15 cellular contexts compared by ENCODE assay signal in genomic region chr5:96517294-96517693, GRCh38.
DNase-seq lines count a peak whose midpoint lies in the region; TF ChIP-seq lines count a peak whose summit lies in the region.
"Had no signal": no experiment of that assay in that cellular context is flagged by ENCODE, and none has a peak within 500 bp of the region (broad histone marks: within the 10 kb centered on the region; RNA-seq: fewer than 3 reads in every experiment).

No MANE protein-coding gene starts in this region.

- H3K27me3 Mint-ChIP-seq in activated CD4-positive, alpha-beta T cell treated with anti-CD3 and anti-CD28 coated beads, Interleukin-2, amount 10 ng/mL, durations not matched to agents 24 days and 14 days: peaks cover 11% of the 10 kb centered on the region

- H3K36me3 ChIP-seq in trophoblast cell (ENCODE audit: control insufficient read depth in 1 of 2, insufficient read depth in 2 of 2, low read length in 2 of 2) (no peaks in the 10 kb centered on the region), uterus (no peaks in the 10 kb centered on the region), BE2C (no peaks in the 10 kb centered on the region)
- H3K36me3 ChIP-seq: heart left ventricle, neutrophil, SJSA1, spleen, thoracic aorta had no signal

- H3K4me1 ChIP-seq in trophoblast cell (ENCODE audit: control insufficient read depth in 1 of 2, insufficient read depth in 2 of 2, low read length in 2 of 2) (no peaks in the 10 kb centered on the region), uterus (no peaks in the 10 kb centered on the region), BE2C (no peaks in the 10 kb centered on the region)
- H3K4me1 ChIP-seq: heart left ventricle, SJSA1, spleen had no signal

- H3K27ac ChIP-seq in trophoblast cell (ENCODE audit: low read depth, low read length): no peak overlapping the region
- no peak overlapping the region for H3K27ac ChIP-seq in uterus
- H3K27ac ChIP-seq: heart left ventricle, neutrophil, SJSA1, spleen, thoracic aorta, VCaP had no signal

- no peaks in the 10 kb centered on the region for H3K9me3 Mint-ChIP-seq in activated CD4-positive, alpha-beta T cell treated with anti-CD3 and anti-CD28 coated beads, Interleukin-2, amount 10 ng/mL, durations not matched to agents 24 days and 14 days
- H3K9me3 Mint-ChIP-seq: activated naive CD8-positive, alpha-beta T cell treated with anti-CD3 and anti-CD28 coated beads, Interleukin-2, amount 50 U/mL, for 24 hours had no signal

- H2AFZ ChIP-seq in trophoblast cell (ENCODE audit: insufficient read depth, low read length, poor library complexity): no peak overlapping the region

- H3K36me3 Mint-ChIP-seq in activated CD4-positive, alpha-beta T cell treated with anti-CD3 and anti-CD28 coated beads, Interleukin-2, amount 10 ng/mL, durations not matched to agents 24 days and 14 days (ENCODE audit: low read depth): no peaks in the 10 kb centered on the region

- H3K27ac Mint-ChIP-seq in activated CD4-positive, alpha-beta T cell treated with anti-CD3 and anti-CD28 coated beads, Interleukin-2, amount 10 ng/mL, durations not matched to agents 24 days and 14 days: no peak overlapping the region
- H3K27ac Mint-ChIP-seq: activated naive CD8-positive, alpha-beta T cell treated with anti-CD3 and anti-CD28 coated beads, Interleukin-2, amount 50 U/mL, for 24 hours had no signal

- H3K4me1 Mint-ChIP-seq in activated CD4-positive, alpha-beta T cell treated with anti-CD3 and anti-CD28 coated beads, Interleukin-2, amount 10 ng/mL, durations not matched to agents 24 days and 14 days: no peaks in the 10 kb centered on the region
- H3K4me1 Mint-ChIP-seq: activated naive CD8-positive, alpha-beta T cell treated with anti-CD3 and anti-CD28 coated beads, Interleukin-2, amount 50 U/mL, for 24 hours had no signal

- H3K79me2 ChIP-seq in trophoblast cell (ENCODE audit: control insufficient read depth, insufficient read depth, low read length, poor library complexity): no peaks in the 10 kb centered on the region

- no peak overlapping the region for H3K4me2 ChIP-seq in trophoblast cell (ENCODE audit: low read length)

- no peak for TF ChIP-seq POLR2A in uterus (IDR thresholded peaks at IDR 0.05)

- H2BK5ac ChIP-seq in trophoblast cell (ENCODE audit: low read depth, low read length, poor library complexity): no peak overlapping the region

- H4K12ac ChIP-seq in trophoblast cell (ENCODE audit: low read depth, low read length): no peak overlapping the region

- H2BK120ac ChIP-seq in trophoblast cell (ENCODE audit: insufficient read depth, low read length, poor library complexity): no peak overlapping the region

- no peak overlapping the region for H3K4me3 Mint-ChIP-seq in activated CD4-positive, alpha-beta T cell treated with anti-CD3 and anti-CD28 coated beads, Interleukin-2, amount 10 ng/mL, durations not matched to agents 24 days and 14 days
- H3K4me3 Mint-ChIP-seq: activated naive CD8-positive, alpha-beta T cell treated with anti-CD3 and anti-CD28 coated beads, Interleukin-2, amount 50 U/mL, for 24 hours had no signal

- H3K9me3 ChIP-seq in trophoblast cell (ENCODE audit: insufficient read depth, low read depth, low read length) (no peaks in the 10 kb centered on the region), uterus (no peaks in the 10 kb centered on the region), BE2C (no peaks in the 10 kb centered on the region)
- H3K9me3 ChIP-seq: heart left ventricle, neutrophil, SJSA1, spleen, thoracic aorta had no signal

- peak overlapping the region; percentile 40 for H3K23ac ChIP-seq in trophoblast cell (ENCODE audit: low read length)

- WGBS in trophoblast cell (ENCODE audit: extremely low coverage, insufficient coverage, insufficient read length): no CpG with 5 or more reads among the region's 4 CpGs

- intact Hi-C loops in activated CD4-positive, alpha-beta T cell treated with anti-CD3 and anti-CD28 coated beads, Interleukin-2, amount 10 ng/mL, durations not matched to agents 24 days and 14 days (cut with micrococcal nuclease): no loop called here
- intact Hi-C loops in uterus (cut with DNase I; ENCODE audit: low total_unique reads): no loop called here

- no peak overlapping the region for H2AK5ac ChIP-seq in trophoblast cell (ENCODE audit: low read length)

- TF ChIP-seq CTCF in uterus (IDR thresholded peaks at IDR 0.05) (no peak), BE2C (IDR thresholded peaks at IDR 0.05; ENCODE audit: low read depth, low read length) (no peak)

- no peak overlapping the region for H3K9ac ChIP-seq in trophoblast cell (ENCODE audit: low read length)

- no peaks in the 10 kb centered on the region for H3K27me3 ChIP-seq in trophoblast cell (ENCODE audit: insufficient read depth, low read length)
- no peaks in the 10 kb centered on the region for H3K27me3 ChIP-seq in uterus
- H3K27me3 ChIP-seq in BE2C: no peaks in the 10 kb centered on the region
- H3K27me3 ChIP-seq: heart left ventricle, spleen had no signal

- peak; percentile 41 for DNase-seq in GM04504 (ENCODE audit: low read depth)
- DNase-seq in NCI-H2107 (lab: John Stamatoyannopoulos, UW): peak; percentile 3
- peak; percentile 39 for DNase-seq in dermis blood vessel endothelial cell
- DNase-seq in trophoblast cell: no peak
- no peak for DNase-seq in activated CD4-positive, alpha-beta T cell treated with anti-CD3 and anti-CD28 coated beads, Interleukin-2, amount 10 ng/mL, durations not matched to agents 24 days and 14 days
- no peak for DNase-seq in uterus
- DNase-seq in BE2C: no peak
- DNase-seq: activated naive CD8-positive, alpha-beta T cell treated with anti-CD3 and anti-CD28 coated beads, Interleukin-2, amount 50 U/mL, for 24 hours; heart left ventricle; NCI-H82; spleen had no signal

- H3K4me3 ChIP-seq in trophoblast cell (ENCODE audit: low read depth, low read length): no peak overlapping the region
- H3K4me3 ChIP-seq in uterus: no peak overlapping the region
- no peak overlapping the region for H3K4me3 ChIP-seq in BE2C (ENCODE audit: low read depth, low read length)
- H3K4me3 ChIP-seq: heart left ventricle, SJSA1, spleen, thoracic aorta had no signal

- H2BK12ac ChIP-seq in trophoblast cell (ENCODE audit: low read length): no peak overlapping the region

- H3K14ac ChIP-seq in trophoblast cell (ENCODE audit: low read length): no peak overlapping the region

- H3K79me1 ChIP-seq in trophoblast cell (ENCODE audit: low read length): no peaks in the 10 kb centered on the region

- no peak overlapping the region for H3K18ac ChIP-seq in trophoblast cell (ENCODE audit: low read length)

- H4K8ac ChIP-seq in trophoblast cell (ENCODE audit: low read depth, low read length): no peak overlapping the region

- no peak overlapping the region for H3K4ac ChIP-seq in trophoblast cell (ENCODE audit: low read depth, low read length)

- no peak overlapping the region for H4K91ac ChIP-seq in trophoblast cell (ENCODE audit: low read depth, low read length)

Comparison
In these comparisons a context has a peak if more than half of its experiments do, and no peak if none do; other contexts are left out.
1. DNase-seq: peak in GM04504 (single experiment), NCI-H2107 (single experiment) and dermis blood vessel endothelial cell (single experiment); none in trophoblast cell (0 of 2), activated CD4-positive, alpha-beta T cell treated with anti-CD3 and anti-CD28 coated beads, Interleukin-2, amount 10 ng/mL, durations not matched to agents 24 days and 14 days (single experiment), uterus (0 of 2) and BE2C (single experiment).